ENCODE assay signal across 8 cellular contexts in the genomic region with DNA sequence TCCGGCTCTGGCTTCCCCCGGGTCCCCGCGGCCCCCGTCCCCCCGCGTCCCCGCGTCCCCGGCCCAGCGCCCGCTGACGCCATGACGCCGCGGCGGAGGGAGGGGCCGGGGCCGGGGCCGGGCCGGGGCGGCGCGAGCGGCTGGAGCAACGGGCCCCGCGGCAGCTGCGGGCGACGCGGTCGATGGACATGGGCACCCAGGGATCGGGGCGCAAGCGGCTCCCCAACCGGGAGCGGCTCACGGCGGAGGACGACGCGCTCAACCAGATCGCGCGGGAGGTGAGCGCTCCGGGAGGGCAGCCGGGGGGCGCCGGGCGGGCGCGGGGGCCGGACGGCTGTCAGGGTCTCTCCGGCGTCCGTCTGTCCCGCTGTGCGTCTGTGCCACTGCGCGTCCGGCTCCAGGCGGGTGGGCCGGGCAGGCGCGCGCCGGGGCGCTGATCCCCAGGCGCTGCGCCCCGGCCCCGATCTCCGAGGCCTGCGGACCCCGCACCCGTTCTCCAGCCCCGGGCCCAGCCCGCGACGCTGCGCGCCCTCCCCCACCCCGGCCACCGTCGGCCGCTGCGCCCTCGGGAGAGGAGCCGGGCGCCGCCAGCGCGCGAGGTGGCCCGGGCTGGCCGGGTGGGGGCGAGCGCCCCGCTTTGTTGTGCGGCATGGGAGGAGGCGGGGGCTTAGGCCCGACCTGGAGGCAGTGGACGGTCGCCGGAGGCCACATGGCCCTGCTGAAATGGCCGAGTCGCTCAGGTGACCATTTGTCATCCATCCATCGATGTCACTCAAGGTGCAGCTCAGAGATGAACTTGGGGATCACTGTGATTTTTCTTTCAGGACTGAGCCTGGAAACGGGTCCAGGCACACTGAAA. TPM values are rescaled to one million over a fixed set of nuclear protein-coding genes. Genes with fewer than 3 reads are reported as not detected.
DNase-seq lines count a peak whose midpoint lies in the region; ATAC-seq and TF ChIP-seq lines count a peak whose summit lies in the region.

A gene with protein sequence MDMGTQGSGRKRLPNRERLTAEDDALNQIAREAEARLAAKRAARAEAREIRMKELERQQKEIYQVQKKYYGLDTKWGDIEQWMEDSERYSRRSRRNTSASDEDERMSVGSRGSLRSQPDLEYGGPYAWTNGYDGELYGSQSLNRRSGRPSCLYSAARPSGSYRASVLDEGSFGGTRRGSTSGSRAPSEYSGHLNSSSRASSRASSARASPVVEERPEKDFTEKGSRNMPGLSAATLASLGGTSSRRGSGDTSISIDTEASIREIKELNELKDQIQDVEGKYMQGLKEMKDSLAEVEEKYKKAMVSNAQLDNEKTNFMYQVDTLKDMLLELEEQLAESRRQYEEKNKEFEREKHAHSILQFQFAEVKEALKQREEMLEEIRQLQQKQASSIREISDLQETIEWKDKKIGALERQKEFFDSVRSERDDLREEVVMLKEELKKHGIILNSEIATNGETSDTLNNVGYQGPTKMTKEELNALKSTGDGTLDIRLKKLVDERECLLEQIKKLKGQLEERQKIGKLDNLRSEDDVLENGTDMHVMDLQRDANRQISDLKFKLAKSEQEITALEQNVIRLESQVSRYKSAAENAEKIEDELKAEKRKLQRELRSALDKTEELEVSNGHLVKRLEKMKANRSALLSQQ (plus strand): TSS at position 125 of the 859 bp plus-strand sequence. CDS start 58 bp downstream, at position 183.

- H3K9me2 ChIP-seq in MM.1S (replicated peaks; ENCODE audit: insufficient read depth, low read length), result no peaks in the 10 kb centered on the region

- H3K4me1 ChIP-seq in Caco-2, result no peaks in the 10 kb centered on the region; the same call in 1 of the 2 replicates
- H3K4me1 ChIP-seq in MM.1S (ENCODE audit: low read length), result peaks cover 13% of the 10 kb centered on the region

- ATAC-seq in HG02870 (IDR thresholded peaks at IDR 0.05; ENCODE audit: unreplicated experiment), result no peak
- no peak for ATAC-seq in GM18870 (IDR thresholded peaks at IDR 0.05; ENCODE audit: unreplicated experiment)

- no peaks in the 10 kb centered on the region for H3K9me3 Mint-ChIP-seq in Caco-2 (ENCODE audit: unreplicated experiment)

- H3K27me3 ChIP-seq in Caco-2 (replicated peaks; ENCODE audit: control insufficient read depth, insufficient read depth, low read length) (no peaks in the 10 kb centered on the region), MM.1S (replicated peaks; ENCODE audit: insufficient read depth, low read length) (no peaks in the 10 kb centered on the region; the same call in 1 of the 2 replicates), brain microvascular endothelial cell (replicated peaks) (no peaks in the 10 kb centered on the region)

- peak; percentile 47 to 68 for DNase-seq in Caco-2
- DNase-seq in MM.1S, result no peak
- no peak for DNase-seq in brain microvascular endothelial cell
- DNase-seq in iPS-NIHi11 (ENCODE audit: low spot score), result peak; percentile 89
- no peak for DNase-seq in skeletal muscle cell (ENCODE audit: low read depth)
- no peak for DNase-seq in KG1 (lab: John Stamatoyannopoulos, UW)

- no peaks in the 10 kb centered on the region for H3F3A ChIP-seq in MM.1S (ENCODE audit: insufficient read depth, low read length)

- no peak within 1 kb of the TSS for H3K9ac ChIP-seq in MM.1S (ENCODE audit: low read length)

- no peaks in the 10 kb centered on the region for H3K36me3 Mint-ChIP-seq in Caco-2 (ENCODE audit: insufficient read depth, unreplicated experiment)

- CTCF ChIA-PET in Caco-2 (lab: Charles Lee), result interaction anchor here (1.0 kb wide), 1 partner anchor 58 kb away, joined by 3 read pairs; no protein-coding TSS in a partner anchor

- in situ Hi-C loops in brain microvascular endothelial cell (cut with HindIII; ENCODE audit: low pct_ligation_motif_present, low sequenced_read_pairs), result no loop called here

- BruUV-seq in Caco-2 (replicated peaks; lab: Mats Ljungman, UMichigan), result no TSS peak

- H3K79me2 ChIP-seq in MM.1S (ENCODE audit: low read length), result no peaks in the 10 kb centered on the region

- H2AFZ ChIP-seq in MM.1S (ENCODE audit: low read length), result no peak within 1 kb of the TSS

- H3K9me3 ChIP-seq in Caco-2, result no peaks in the 10 kb centered on the region
- H3K9me3 ChIP-seq in MM.1S (replicated peaks; ENCODE audit: insufficient read depth, low read length), result no peaks in the 10 kb centered on the region

- H3K4me3 ChIP-seq in Caco-2 (ENCODE audit: low read depth, low read length), result peak within 1 kb of the TSS; percentile 35
- H3K4me3 ChIP-seq in MM.1S (ENCODE audit: low read length), result peak within 1 kb of the TSS; percentile 33; the same call in 1 of the 2 replicates
- peak within 1 kb of the TSS; percentile 62 for H3K4me3 ChIP-seq in brain microvascular endothelial cell (ENCODE audit: low read depth, low read length)
- H3K4me3 ChIP-seq in skeletal muscle cell (ENCODE audit: low read depth, low read length), result peak within 1 kb of the TSS; percentile 74

- H3K27ac ChIP-seq in MM.1S (ENCODE audit: low read length) (peak within 1 kb of the TSS; percentile 43; the same call in 1 of the 2 replicates), brain microvascular endothelial cell (no peak within 1 kb of the TSS)

- H3K36me3 ChIP-seq in Caco-2 (ENCODE audit: control insufficient read depth, insufficient read depth, low read length) (no peaks in the 10 kb centered on the region), MM.1S (replicated peaks; ENCODE audit: insufficient read depth, low read length) (no peaks in the 10 kb centered on the region), brain microvascular endothelial cell (replicated peaks) (no peaks in the 10 kb centered on the region)

- no peaks in the 10 kb centered on the region for H3K4me1 Mint-ChIP-seq in Caco-2 (ENCODE audit: low read depth, unreplicated experiment)

- POLR2A ChIA-PET in Caco-2 (lab: Charles Lee), result interaction anchor here (0.7 kb wide), 1 partner anchor 13 kb away, joined by 3 read pairs; no protein-coding TSS in a partner anchor

- peak within 1 kb of the TSS; percentile 45 for H3K4me2 ChIP-seq in MM.1S (ENCODE audit: low read depth, low read length)

- no peak for TF ChIP-seq CTCF in Caco-2 (IDR thresholded peaks at IDR 0.05; ENCODE audit: insufficient read depth in 1 of 2, low read depth in 1 of 2, low read length in 1 of 2, severe bottlenecking in 1 of 2, unreplicated experiment in 1 of 2)
- no peak for TF ChIP-seq CTCF in MM.1S (IDR thresholded peaks at IDR 0.05; ENCODE audit: low read length)
- no peak for TF ChIP-seq CTCF in brain microvascular endothelial cell (IDR thresholded peaks at IDR 0.05; ENCODE audit: low read depth, low read length, missing control alignments)

- H3K27me3 Mint-ChIP-seq in Caco-2 (ENCODE audit: insufficient read depth, unreplicated experiment), result no peaks in the 10 kb centered on the region

- no peaks in the 10 kb centered on the region for H4K20me1 ChIP-seq in MM.1S (ENCODE audit: insufficient read depth, low read length)

- no peak within 1 kb of the TSS for H3K27ac Mint-ChIP-seq in Caco-2 (ENCODE audit: unreplicated experiment)

- intact Hi-C loops in Caco-2 (cut with micrococcal nuclease; ENCODE audit: unreplicated experiment), result no loop called here

- H3K4me3 Mint-ChIP-seq in Caco-2 (ENCODE audit: unreplicated experiment), result peak within 1 kb of the TSS; percentile 72

RNA-seq across cellular contexts. Expression of the gene that starts here (rescaled TPM):
- total RNA-seq in Caco-2 (2022), result 37.1 and 40.8 TPM in 2 replicates

Comparison
In these comparisons a context has a peak if more than half of its experiments do, and no peak if none do; other contexts are left out.
1. DNase-seq: peak in Caco-2 (2 of 2) and iPS-NIHi11 (single experiment); none in MM.1S (single experiment), brain microvascular endothelial cell (single experiment), skeletal muscle cell (single experiment) and KG1 (single experiment).
2. Peak in every context shown above with its lines, with median percentiles within 50 percentile points of each other: H3K4me3 ChIP-seq.